ENCODE assay signal across 10 cellular contexts in genomic region chr7:149427096-149427680, GRCh38.
"Had no signal": no experiment of that assay in that cellular context is flagged by ENCODE, and none has a peak within 500 bp of the region (broad histone marks: within the 10 kb centered on the region; RNA-seq: fewer than 3 reads in every experiment).

No MANE protein-coding gene starts in this region.

- H3K9me3 ChIP-seq: esophagus squamous epithelium, left ventricle myocardium inferior, testis had no signal

- ATAC-seq: foreskin keratinocyte; stimulated activated naive CD8-positive, alpha-beta T cell treated with anti-CD3 and anti-CD28 coated beads, Interleukin-15, amount 100 ng/mL, for 72 hours had no signal

- H3K27me3 ChIP-seq: esophagus squamous epithelium, foreskin keratinocyte, testis had no signal

- H3K4me1 ChIP-seq: foreskin keratinocyte, testis had no signal

- H3K27ac ChIP-seq: esophagus squamous epithelium, foreskin keratinocyte, left ventricle myocardium inferior, testis had no signal

- H3K4me3 ChIP-seq: esophagus squamous epithelium, left ventricle myocardium inferior, testis had no signal

- DNase-seq: activated CD4-positive, alpha-beta T cell treated with anti-CD3 and anti-CD28 coated beads, Interleukin-2, amount 50 U/mL, for 1 hour; activated T-cell treated with anti-CD3 and anti-CD28 coated beads for 4 hours; esophagus squamous epithelium; foreskin keratinocyte; left ventricle myocardium inferior; stimulated activated CD4-positive, alpha-beta T cell treated with anti-CD3 and anti-CD28 coated beads, Interleukin-15, amount 100 ng/mL, for 24 hours; stimulated activated CD4-positive, alpha-beta T cell treated with anti-CD3 and anti-CD28 coated beads, Interleukin-4, amount 100 ng/mL, for 4 hours; stimulated activated naive CD8-positive, alpha-beta T cell treated with anti-CD3 and anti-CD28 coated beads, Interleukin-15, amount 100 ng/mL, for 72 hours; T-helper 2 cell; testis had no signal
